16 cellular contexts compared by ENCODE assay signal in genomic region chr17:71699907-71700306, GRCh38.
"Had no signal": no experiment of that assay in that cellular context is flagged by ENCODE, and none has a peak within 500 bp of the region (broad histone marks: within the 10 kb centered on the region; RNA-seq: fewer than 3 reads in every experiment).

No MANE protein-coding gene starts in this region.

- H3K4me1 ChIP-seq: colonic mucosa, foreskin keratinocyte, right atrium auricular region, stomach had no signal

- H3K4me3 ChIP-seq: colonic mucosa, right atrium auricular region, stomach, thoracic aorta, transverse colon had no signal

- H3K9me3 ChIP-seq: colonic mucosa, right atrium auricular region, stomach, thoracic aorta, transverse colon had no signal

- H3K27ac ChIP-seq: colonic mucosa, foreskin keratinocyte, right atrium auricular region, stomach, thoracic aorta, transverse colon had no signal

- H3K27me3 ChIP-seq: colonic mucosa, foreskin keratinocyte, right atrium auricular region, stomach, transverse colon had no signal

- DNase-seq: colonic mucosa; dermis blood vessel endothelial cell; erythroblast; foreskin keratinocyte; head of caudate nucleus; hippocampal formation; naive thymus-derived CD8-positive, alpha-beta T cell; posterior cingulate gyrus; small intestine; stimulated activated CD4-positive, alpha-beta T cell treated with anti-CD3 and anti-CD28 coated beads, Interleukin-12 subunit alpha, Interleukin-12 subunit beta, amount 100 ng/mL, for 4 hours; stimulated activated naive CD4-positive, alpha-beta T cell; stomach; substantia nigra; transverse colon had no signal

- H3K36me3 ChIP-seq: colonic mucosa, right atrium auricular region, stomach, thoracic aorta, transverse colon had no signal

- ATAC-seq: foreskin keratinocyte; naive thymus-derived CD8-positive, alpha-beta T cell had no signal
